ENCODE assay signal across 21 cellular contexts in genomic region chr22:44273175-44273574, GRCh38. TPM values are rescaled to one million over a fixed set of nuclear protein-coding genes. Genes with fewer than 3 reads are reported as not detected.
"Had no signal": no experiment of that assay in that cellular context is flagged by ENCODE, and none has a peak within 500 bp of the region (broad histone marks: within the 10 kb centered on the region; RNA-seq: fewer than 3 reads in every experiment).

No MANE protein-coding gene starts in this region.

- H3K36me3 ChIP-seq: esophagus squamous epithelium, pancreas, suprapubic skin, tibial nerve had no signal

- H3K9me3 ChIP-seq: esophagus squamous epithelium, pancreas, psoas muscle, suprapubic skin, tibial nerve had no signal

- H3K4me1 ChIP-seq: esophagus squamous epithelium, pancreas, psoas muscle, suprapubic skin, tibial nerve had no signal

- H3K4me3 ChIP-seq: esophagus squamous epithelium, pancreas, psoas muscle, smooth muscle cell, suprapubic skin, tibial nerve had no signal

- H3K27me3 ChIP-seq: pancreas, tibial nerve had no signal

- H3K4me2 ChIP-seq: smooth muscle cell had no signal

- DNase-seq: activated CD4-positive, alpha-beta T cell treated with anti-CD3 and anti-CD28 coated beads for 48 hours; activated CD4-positive, alpha-beta T cell treated with anti-CD3 and anti-CD28 coated beads, Interleukin-2, amount 50 U/mL, for 48 hours; activated CD8-positive, alpha-beta memory T cell treated with anti-CD3 and anti-CD28 coated beads for 24 hours; activated effector memory CD4-positive, alpha-beta T cell treated with Interleukin-2 at 50 U/mL for 16 hours; activated naive CD4-positive, alpha-beta T cell treated with Interleukin-2 at 50 U/mL for 16 hours; dermis blood vessel endothelial cell; effector CD4-positive, alpha-beta T cell; esophagus squamous epithelium; left cardiac atrium; left ventricle myocardium superior; stimulated activated CD4-positive, alpha-beta T cell treated with anti-CD3 and anti-CD28 coated beads, Interleukin-1b, Interleukin-23, amount 100 ng/mL, for 48 hours; stimulated activated CD4-positive, alpha-beta T cell treated with anti-CD3 and anti-CD28 coated beads, Interleukin-4, amount 100 ng/mL, for 4 hours; stimulated activated CD8-positive, alpha-beta memory T cell treated with anti-CD3 and anti-CD28 coated beads, Interleukin-4, amount 100 ng/mL, for 48 hours had no signal

- ATAC-seq: left cardiac atrium; left ventricle myocardium superior; pancreas; psoas muscle; stimulated activated memory B cell treated with anti-CD40 and anti-IgM and Interleukin-4, amounts not matched to agents 10 μg/mL and 1 μg/mL and 100 μg/mL, for 72 hours had no signal

- H3K27ac ChIP-seq: epithelial cell of prostate, esophagus squamous epithelium, pancreas, psoas muscle, suprapubic skin, tibial nerve had no signal

RNA-seq across cellular contexts. Expression of gene SHISAL1, which starts 39.6 kb away (rescaled TPM):
- total RNA-seq: dermis blood vessel endothelial cell; T-helper 2 cell treated with Interferon-gamma antibody and Interleukin-4, amounts not matched to agents 100 ng/mL and 5 ng/mL, for 36 hours had no signal
